ENCODE assay signal across 7 cellular contexts in genomic region chr19:14570864-14571527, GRCh38. TPM values are rescaled to one million over a fixed set of nuclear protein-coding genes. Genes with fewer than 3 reads are reported as not detected.
A peak's percentile ranks its signal among the peaks of the same experiment; 100 is the strongest.
DNase-seq lines count a peak whose midpoint lies in the region; ATAC-seq and TF ChIP-seq lines count a peak whose summit lies in the region.

No MANE protein-coding gene starts in this region.

- H3K27ac ChIP-seq in HUES48 (ENCODE audit: low read depth, low read length) (no peak overlapping the region), stomach (peak overlapping the region in 4 of 5 donors; percentile 79 to 91 (median 87))

- no peak for TF ChIP-seq POLR2A in stomach (IDR thresholded peaks at IDR 0.05)

- intact Hi-C loops in stomach (cut with DNase I; ENCODE audit: low total_unique reads): no loop called here

- H3K9ac ChIP-seq in HUES48 (ENCODE audit: low read depth, low read length): peak overlapping the region; percentile 84

- H3K27me3 ChIP-seq in HUES48 (ENCODE audit: control insufficient read depth, insufficient read depth, low read length) (no peaks in the 10 kb centered on the region), stomach (no peaks in the 10 kb centered on the region)

- peaks cover 0 to 6% of the 10 kb centered on the region in 2 donors for H3K36me3 Mint-ChIP-seq in activated naive CD4-positive, alpha-beta T cell treated with anti-CD3 and anti-CD28 coated beads, Interleukin-2, amount 50 U/mL, for 72 hours
- peaks cover 0 to 7% (median 3%) of the 10 kb centered on the region in 3 donors for H3K36me3 Mint-ChIP-seq in immature natural killer cell

- peaks cover 0 to 8% (median 2%) of the 10 kb centered on the region in 3 donors for H3K27me3 Mint-ChIP-seq in immature natural killer cell (ENCODE audit: low read depth in 3 of 3)

- no peak for ATAC-seq in activated naive CD4-positive, alpha-beta T cell treated with anti-CD3 and anti-CD28 coated beads, Interleukin-2, amount 50 U/mL, for 72 hours
- no peak for ATAC-seq in GM18870 (IDR thresholded peaks at IDR 0.05; ENCODE audit: unreplicated experiment)

- H3K4me1 ChIP-seq in HUES48 (ENCODE audit: control insufficient read depth, insufficient read depth, low read length): no peaks in the 10 kb centered on the region
- peaks cover 15 to 58% (median 41%) of the 10 kb centered on the region in 4 donors for H3K4me1 ChIP-seq in stomach

- H3K9me3 ChIP-seq in HUES48 (ENCODE audit: control insufficient read depth, insufficient read depth, low read length): no peaks in the 10 kb centered on the region
- no peaks in the 10 kb centered on the region for H3K9me3 ChIP-seq in stomach

- H3K4me3 ChIP-seq in HUES48 (ENCODE audit: low read depth, low read length): peak overlapping the region; percentile 98
- peak overlapping the region; percentile 83 to 98 (median 93) for H3K4me3 ChIP-seq in stomach

- H3K4me1 Mint-ChIP-seq in immature natural killer cell: peaks cover 49 to 57% of the 10 kb centered on the region in 2 donors

- H3K9me3 Mint-ChIP-seq in activated naive CD4-positive, alpha-beta T cell treated with anti-CD3 and anti-CD28 coated beads, Interleukin-2, amount 50 U/mL, for 72 hours: no peaks in the 10 kb centered on the region
- H3K9me3 Mint-ChIP-seq in immature natural killer cell: no peaks in the 10 kb centered on the region

- TF ChIP-seq EP300 in stomach (IDR thresholded peaks at IDR 0.05): no peak

- 33 to 41% (median 35%) methylated on average over 10 to 22 of the region's 22 CpGs for WGBS in stomach, 5 donors

- peak overlapping the region; percentile 87 to 98 for H3K27ac Mint-ChIP-seq in activated naive CD4-positive, alpha-beta T cell treated with anti-CD3 and anti-CD28 coated beads, Interleukin-2, amount 50 U/mL, for 72 hours
- H3K27ac Mint-ChIP-seq in immature natural killer cell: peak overlapping the region; percentile 45 to 94 (median 88)

- no peak for DNase-seq in activated naive CD4-positive, alpha-beta T cell treated with anti-CD3 and anti-CD28 coated beads, Interleukin-2, amount 50 U/mL, for 72 hours (ENCODE audit: low spot score in 2 of 2)
- DNase-seq in immature natural killer cell (no peak), stomach (no peak), NCI-H345 treated with DMSO at 0.1 percent for 48 hours (lab: John Stamatoyannopoulos, UW; ENCODE audit: unreplicated experiment) (no peak), mesenteric fat pad (ENCODE audit: low spot score) (no peak)

- peak overlapping the region; percentile 93 to 97 (median 96) for H3K4me3 Mint-ChIP-seq in immature natural killer cell

- TF ChIP-seq CTCF in stomach (IDR thresholded peaks at IDR 0.05): no peak

- H3K36me3 ChIP-seq in HUES48 (ENCODE audit: control insufficient read depth, insufficient read depth, low read length) (peaks cover 21% of the 10 kb centered on the region), stomach (peaks cover 9 to 32% (median 24%) of the 10 kb centered on the region in 4 donors)

RNA-seq across cellular contexts. Expression of gene NDUFB7, which starts 0.9 kb away (rescaled TPM):
- total RNA-seq in activated naive CD4-positive, alpha-beta T cell treated with anti-CD3 and anti-CD28 coated beads, Interleukin-2, amount 50 U/mL, for 72 hours: 100 to 1,000 TPM; 111 to 129 TPM
- polyA plus RNA-seq in immature natural killer cell: 100 to 1,000 TPM; 400 to 782 (median 502) TPM
- total RNA-seq in stomach: 1,000 to 10,000 TPM in 1 of 5 donors, 100 to 1,000 TPM in 4; 159 to 1,175 (median 226) TPM
- 100 to 1,000 TPM; 558 to 652 (median 596) TPM for polyA plus RNA-seq in stomach
- total RNA-seq in mesenteric fat pad: 181 TPM

RNA-seq across cellular contexts. Expression of gene CLEC17A, which starts 11.9 kb away (rescaled TPM):
- total RNA-seq in activated naive CD4-positive, alpha-beta T cell treated with anti-CD3 and anti-CD28 coated beads, Interleukin-2, amount 50 U/mL, for 72 hours: under 1 TPM; 0.16 to 0.43 TPM
- polyA plus RNA-seq in immature natural killer cell (under 1 TPM in 1 of 3 donors, not detected in 2; 0.62 TPM), stomach (under 1 TPM in 1 of 3 donors, not detected in 2; 0.18 TPM)
- total RNA-seq in stomach (under 1 TPM in 1 of 5 donors, not detected in 4; 0.18 TPM), mesenteric fat pad (not detected)

RNA-seq across cellular contexts. Expression of gene TECR, which starts 41.6 kb away (rescaled TPM):
- 100 to 1,000 TPM; 116 to 118 TPM for total RNA-seq in activated naive CD4-positive, alpha-beta T cell treated with anti-CD3 and anti-CD28 coated beads, Interleukin-2, amount 50 U/mL, for 72 hours
- polyA plus RNA-seq in immature natural killer cell (100 to 1,000 TPM; 203 to 317 (median 289) TPM), stomach (100 to 1,000 TPM; 114 to 266 (median 166) TPM)
- total RNA-seq in stomach (10 to 100 TPM; 10.5 to 90.4 (median 54.0) TPM), mesenteric fat pad (119 TPM)

RNA-seq across cellular contexts. Expression of gene DNAJB1, which starts 52.8 kb away (rescaled TPM):
- 100 to 1,000 TPM in 1 of 2 donors, 10 to 100 TPM in 1; 59.5 to 124 TPM for total RNA-seq in activated naive CD4-positive, alpha-beta T cell treated with anti-CD3 and anti-CD28 coated beads, Interleukin-2, amount 50 U/mL, for 72 hours
- polyA plus RNA-seq in immature natural killer cell (100 to 1,000 TPM; 116 to 164 (median 120) TPM), stomach (10 to 100 TPM; 74.9 to 85.8 (median 80.9) TPM)
- total RNA-seq in stomach (10 to 100 TPM in 4 of 5 donors, 1 to 10 TPM in 1; 9.9 to 62.6 (median 33.0) TPM), mesenteric fat pad (111 TPM)
